In the genomic region with DNA sequence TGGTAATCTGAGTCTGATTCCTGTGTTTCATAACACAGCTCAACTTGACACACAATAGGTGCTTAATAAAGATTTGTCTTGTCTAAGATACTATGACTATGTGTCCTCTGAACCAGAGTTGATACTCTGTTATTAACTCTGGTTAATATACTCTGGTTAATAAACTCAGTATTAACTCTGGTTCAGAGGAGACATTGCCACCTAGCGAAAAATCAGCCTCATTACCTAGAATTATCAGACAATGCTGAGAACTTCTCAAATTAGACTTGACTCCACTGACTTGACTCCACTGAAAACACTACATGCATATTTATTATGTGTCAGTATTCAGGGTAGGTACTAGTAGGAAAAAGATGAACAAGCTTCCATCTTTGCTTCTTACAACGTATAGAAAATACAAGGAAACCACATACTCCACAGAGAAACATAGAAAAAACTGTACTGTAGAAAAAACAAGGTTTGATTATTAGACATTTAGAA, we compare ENCODE assay signal across 8 cellular contexts.
DNase-seq lines count a peak whose midpoint lies in the region; ATAC-seq and TF ChIP-seq lines count a peak whose summit lies in the region.

No MANE protein-coding gene starts in this region.

- ATAC-seq in GM21528 (IDR thresholded peaks at IDR 0.05; ENCODE audit: low FRiP score, unreplicated experiment): peak; percentile 80

- no peaks in the 10 kb centered on the region for H3K9me3 ChIP-seq in Peyer's patch

- no peaks in the 10 kb centered on the region for H3K27me3 ChIP-seq in Peyer's patch

- H3K27ac ChIP-seq in Peyer's patch: no peak overlapping the region

- peak in 5 of 6 experiments; percentile 62 to 88 (median 80) for TF ChIP-seq CTCF in Peyer's patch (IDR thresholded peaks at IDR 0.05)

- H3K36me3 ChIP-seq in Peyer's patch: no peaks in the 10 kb centered on the region

- H3K4me1 ChIP-seq in Peyer's patch: no peaks in the 10 kb centered on the region

- TF ChIP-seq POLR2A in Peyer's patch (IDR thresholded peaks at IDR 0.05): no peak

- DNase-seq in NCI-H510A treated with DMSO at 0.1 percent for 48 hours (lab: John Stamatoyannopoulos, UW) (peak; percentile 61), NCI-H510A (lab: John Stamatoyannopoulos, UW) (no peak), HPDE6-E6E7 (ENCODE audit: extremely low spot score) (peak; percentile 12), Peyer's patch (no peak), dedifferentiated amniotic fluid mesenchymal stem cell (ENCODE audit: extremely low spot score) (peak; percentile 28), medulla oblongata (ENCODE audit: extremely low spot score) (peak; percentile 50)
- DNase-seq in stimulated activated CD4-positive, alpha-beta T cell treated with anti-CD3 and anti-CD28 coated beads, Interleukin-15, amount 100 ng/mL, for 24 hours: no peak

- H3K4me3 ChIP-seq in Peyer's patch: no peak overlapping the region

Comparison
In these comparisons a context has a peak if more than half of its experiments do, and no peak if none do; other contexts are left out.
1. DNase-seq: peak in NCI-H510A treated with DMSO at 0.1 percent for 48 hours (single experiment), HPDE6-E6E7 (single experiment), dedifferentiated amniotic fluid mesenchymal stem cell (single experiment) and medulla oblongata (single experiment); none in NCI-H510A (single experiment), Peyer's patch (0 of 3) and stimulated activated CD4-positive, alpha-beta T cell treated with anti-CD3 and anti-CD28 coated beads, Interleukin-15, amount 100 ng/mL, for 24 hours (single experiment).